Comparison of ENCODE assay signal across 11 cellular contexts in the genomic region with DNA sequence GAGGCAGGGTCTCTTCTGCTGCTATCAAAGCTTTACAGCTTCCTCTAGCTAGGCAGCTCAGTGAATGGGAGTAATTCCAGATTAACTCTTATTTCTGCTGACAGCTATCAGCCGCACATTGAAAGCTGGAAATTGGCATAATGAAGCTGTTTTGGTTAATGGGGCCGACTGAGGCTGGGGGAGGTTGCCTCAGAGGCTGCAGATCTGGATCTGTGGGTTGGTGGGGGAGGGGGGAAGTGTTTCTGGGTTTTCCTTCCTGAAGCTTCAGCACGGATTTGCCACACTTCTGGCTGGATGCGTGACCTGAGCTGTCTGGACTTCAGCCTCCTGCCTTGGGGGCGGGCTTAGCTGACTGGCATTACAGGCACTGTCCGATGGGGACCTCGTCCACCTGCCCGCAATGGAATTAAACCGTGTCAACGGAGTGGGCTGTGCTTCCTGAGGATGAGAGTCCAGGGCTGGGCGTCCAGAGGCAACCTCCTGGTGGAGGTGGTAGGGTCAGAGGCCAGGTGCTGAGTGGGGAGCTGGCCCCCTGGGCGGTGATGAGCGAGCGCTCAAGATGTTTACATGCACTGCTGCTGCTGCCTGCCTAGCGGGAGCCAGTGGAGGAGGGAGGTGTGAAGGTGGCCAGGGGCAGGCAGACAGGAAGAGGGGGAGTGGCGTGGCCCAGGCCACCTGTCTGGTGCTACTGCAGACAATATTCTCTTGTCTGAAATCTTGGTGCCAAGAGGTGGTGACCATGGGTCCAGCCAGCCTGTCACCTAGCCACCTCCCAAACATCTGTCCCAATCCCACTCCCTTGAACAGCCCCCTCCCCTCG. TPM values are rescaled to one million over a fixed set of nuclear protein-coding genes. Genes with fewer than 3 reads are reported as not detected.
DNase-seq lines count a peak whose midpoint lies in the region; ATAC-seq and FAIRE-seq lines count a peak whose summit lies in the region.
"Had no signal": no experiment of that assay in that cellular context is flagged by ENCODE, and none has a peak within 500 bp of the region (broad histone marks: within the 10 kb centered on the region; RNA-seq: fewer than 3 reads in every experiment).

No MANE protein-coding gene starts in this region.

- 7 to 19% (median 11%) methylated on average over 15 to 17 of the region's 17 CpGs for WGBS in small intestine, 3 donors

- H3K4me1 ChIP-seq in NT2/D1 (ENCODE audit: insufficient read depth, insufficient read length) (peaks cover 34% of the 10 kb centered on the region), small intestine (ENCODE audit: control insufficient read depth in 2 of 2, insufficient read depth in 1 of 2, low read depth in 1 of 2, low read length in 1 of 2) (no peaks in the 10 kb centered on the region)

- H3K9me3 ChIP-seq in NT2/D1 (ENCODE audit: insufficient read depth, low read length) (no peaks in the 10 kb centered on the region), small intestine (ENCODE audit: control insufficient read depth, low read depth) (no peaks in the 10 kb centered on the region)

- peak overlapping the region; percentile 16 for H3K4me3 ChIP-seq in NT2/D1 (ENCODE audit: insufficient read length, low read depth)
- H3K4me3 ChIP-seq in small intestine (ENCODE audit: low read depth in 1 of 2, low read length in 2 of 2), result peak overlapping the region in 1 of 2 donors; percentile 6
- H3K4me3 ChIP-seq: GM23248 had no signal

- H3K36me3 ChIP-seq in NT2/D1 (ENCODE audit: insufficient read depth, insufficient read length, low read length), result no peaks in the 10 kb centered on the region
- H3K36me3 ChIP-seq in small intestine (ENCODE audit: control insufficient read depth in 2 of 2, insufficient read depth in 2 of 2, low read length in 2 of 2), result no peaks in the 10 kb centered on the region

- FAIRE-seq in small intestine (lab: Jason Lieb, UNC), result no peak
- FAIRE-seq: GM12891 had no signal

- ATAC-seq in HG02870 (IDR thresholded peaks at IDR 0.05; ENCODE audit: unreplicated experiment), result no peak

- H3K27ac ChIP-seq in small intestine (ENCODE audit: low read depth in 1 of 2, low read length in 1 of 2), result no peak overlapping the region
- H3K27ac ChIP-seq: GM23248 had no signal

- peak overlapping the region; percentile 65 for H3K9ac ChIP-seq in NT2/D1 (ENCODE audit: insufficient read length, low read depth)
- H3K9ac ChIP-seq: GM23248 had no signal

- DNase-seq in NCI-H345 (lab: John Stamatoyannopoulos, UW) (peak; percentile 28), NCI-H345 treated with DMSO at 0.1 percent for 48 hours (lab: John Stamatoyannopoulos, UW; ENCODE audit: unreplicated experiment) (no peak), NT2/D1 (ENCODE audit: low read depth, low spot score) (no peak), glomerular visceral epithelial cell (ENCODE audit: extremely low spot score) (peak; percentile 70), small intestine (peak; percentile 78), NCI-H226 (no peak), pons (ENCODE audit: low spot score) (no peak)
- DNase-seq: GM23248, SW 1271 had no signal

- H3K27me3 ChIP-seq in NT2/D1 (ENCODE audit: insufficient read depth, insufficient read length) (peaks cover 17% of the 10 kb centered on the region), small intestine (ENCODE audit: control insufficient read depth in 2 of 2, insufficient read depth in 2 of 2, low read length in 2 of 2) (peaks cover 0 to 6% of the 10 kb centered on the region in 2 donors)

RNA-seq across cellular contexts. Expression of a gene that starts 6.7 kb away (rescaled TPM):
- 100 to 1,000 TPM in 1 of 3 donors, 10 to 100 TPM in 2; 36.7 to 131 (median 99.3) TPM for polyA plus RNA-seq in small intestine

Comparison
In these comparisons a context has a peak if more than half of its experiments do, and no peak if none do; other contexts are left out.
1. DNase-seq: peak in NCI-H345 (single experiment), glomerular visceral epithelial cell (single experiment) and small intestine (single experiment); none in NCI-H345 treated with DMSO at 0.1 percent for 48 hours (single experiment), NT2/D1 (single experiment), NCI-H226 (single experiment) and pons (single experiment).